In the genomic region with DNA sequence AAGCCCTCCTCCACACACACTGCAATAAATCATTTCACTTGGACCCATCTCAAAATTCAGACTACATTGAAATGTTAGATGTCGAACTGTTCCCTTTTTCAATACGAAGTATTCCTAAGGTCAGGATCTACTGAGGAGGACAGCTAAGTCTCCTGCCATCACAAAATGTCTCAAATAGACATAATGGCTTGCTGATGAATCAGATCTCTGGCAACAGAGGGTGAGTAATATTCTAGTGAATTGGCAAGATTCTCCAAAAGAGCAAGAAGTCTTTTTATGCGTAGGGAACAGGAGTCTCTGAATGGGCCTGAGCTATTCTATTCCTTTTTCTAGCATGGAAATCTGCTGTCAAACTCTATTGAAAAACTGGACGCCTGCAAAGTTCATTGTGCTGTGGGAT, we compare ENCODE assay signal across 17 cellular contexts.
DNase-seq lines count a peak whose midpoint lies in the region; FAIRE-seq and TF ChIP-seq lines count a peak whose summit lies in the region.
"Had no signal": no experiment of that assay in that cellular context is flagged by ENCODE, and none has a peak within 500 bp of the region (broad histone marks: within the 10 kb centered on the region; RNA-seq: fewer than 3 reads in every experiment).

No MANE protein-coding gene starts in this region.

- no peak overlapping the region for H3K4me2 ChIP-seq in H1 (ENCODE audit: insufficient read depth in 1 of 2, low read depth in 2 of 2, low read length in 2 of 2)

- POLR2A ChIA-PET in H1 (lab: Charles Lee; ENCODE audit: partially characterized antibody) (no interaction called here), Caco-2 (lab: Charles Lee) (no interaction called here)

- no peak overlapping the region for H4K8ac ChIP-seq in H1 (ENCODE audit: extremely low read depth, insufficient read depth, low read length)

- no peaks in the 10 kb centered on the region for H3K4me1 Mint-ChIP-seq in Caco-2 (ENCODE audit: low read depth, unreplicated experiment)

- H3K4me3 ChIP-seq in ACC112 (ENCODE audit: low read depth, low read length) (peak overlapping the region; percentile 15; the same call in 1 of the 2 replicates), H1 (ENCODE audit: extremely low read depth in 1 of 4, insufficient read depth in 2 of 4, low read depth in 3 of 4, low read length in 4 of 4) (no peak overlapping the region), Caco-2 (ENCODE audit: low read depth, low read length) (no peak overlapping the region)
- H3K4me3 ChIP-seq: BLaER1 treated with 17β-estradiol and CSF1 and Interleukin-3, amounts not matched to agents 10 nM and 100 nM had no signal

- no peak for TF ChIP-seq CTCF in H1 (IDR thresholded peaks at IDR 0.05; ENCODE audit: control extremely low read depth in 1 of 3, insufficient read depth in 1 of 3, low read depth in 1 of 3, low read length in 3 of 3)
- TF ChIP-seq CTCF in Caco-2 (IDR thresholded peaks at IDR 0.05; ENCODE audit: insufficient read depth in 1 of 2, low read depth in 1 of 2, low read length in 1 of 2, severe bottlenecking in 1 of 2, unreplicated experiment in 1 of 2) = no peak

- no peak overlapping the region for H3K27ac Mint-ChIP-seq in Caco-2 (ENCODE audit: unreplicated experiment)
- H3K27ac Mint-ChIP-seq: activated naive CD4-positive, alpha-beta T cell treated with anti-CD3 and anti-CD28 coated beads for 36 hours; stimulated activated naive B cell treated with anti-CD40 and anti-IgM and Interleukin-4, amounts not matched to agents 10 μg/mL and 1 μg/mL and 100 μg/mL, for 72 hours had no signal

- no peaks in the 10 kb centered on the region for H4K20me1 ChIP-seq in H1 (replicated peaks in 1 of 2; ENCODE audit: control insufficient read depth in 1 of 2, insufficient read depth in 2 of 2, low read length in 2 of 2)
- H4K20me1 ChIP-seq: BLaER1 treated with 17β-estradiol and CSF1 and Interleukin-3, amounts not matched to agents 10 nM and 100 nM had no signal

- H2AK5ac ChIP-seq in H1 (ENCODE audit: low read depth, low read length) = no peak overlapping the region

- no peak overlapping the region for H3K4me3 Mint-ChIP-seq in Caco-2 (ENCODE audit: unreplicated experiment)
- H3K4me3 Mint-ChIP-seq: activated naive CD4-positive, alpha-beta T cell treated with anti-CD3 and anti-CD28 coated beads for 36 hours; stimulated activated naive B cell treated with anti-CD40 and anti-IgM and Interleukin-4, amounts not matched to agents 10 μg/mL and 1 μg/mL and 100 μg/mL, for 72 hours had no signal

- no peaks in the 10 kb centered on the region for H3K79me1 ChIP-seq in H1 (ENCODE audit: low read depth, low read length)

- H3K79me2 ChIP-seq in ACC112 (ENCODE audit: control insufficient read depth, insufficient read depth, low read length, unreplicated experiment) (no peaks in the 10 kb centered on the region), H1 (ENCODE audit: control insufficient read depth in 1 of 2, insufficient read depth in 2 of 2, low read length in 2 of 2) (no peaks in the 10 kb centered on the region)

- H3K27me3 ChIP-seq in ACC112 (ENCODE audit: insufficient read depth, low read length) (no peaks in the 10 kb centered on the region), H1 (replicated peaks in 1 of 4; ENCODE audit: control insufficient read depth in 3 of 4, extremely low read depth in 1 of 4, insufficient read depth in 3 of 4, low read length in 3 of 4) (peaks cover 0 to 1% (median 0%) of the 10 kb centered on the region in 4 experiments; a peak in 1 of 7 replicates), Caco-2 (replicated peaks; ENCODE audit: control insufficient read depth, insufficient read depth, low read length) (no peaks in the 10 kb centered on the region)
- H3K27me3 ChIP-seq: BLaER1 treated with 17β-estradiol and CSF1 and Interleukin-3, amounts not matched to agents 10 nM and 100 nM had no signal

- H2BK5ac ChIP-seq in H1 (ENCODE audit: low read depth, low read length) = no peak overlapping the region

- H3K23ac ChIP-seq in H1 (ENCODE audit: insufficient read length) = no peak overlapping the region

- H2AFZ ChIP-seq in ACC112 (ENCODE audit: low read length, unreplicated experiment) = peak overlapping the region; percentile 68
- H2AFZ ChIP-seq in H1 (ENCODE audit: low read length) = no peak overlapping the region

- H3K27me3 Mint-ChIP-seq in Caco-2 (ENCODE audit: insufficient read depth, unreplicated experiment) = no peaks in the 10 kb centered on the region

- FAIRE-seq in H1 (lab: Jason Lieb, UNC) = no peak
- FAIRE-seq: GM12891 had no signal

- H4K5ac ChIP-seq in H1 (ENCODE audit: insufficient read length, low read depth, low read length) = no peak overlapping the region

- no peak overlapping the region for H2BK120ac ChIP-seq in H1 (replicated peaks; ENCODE audit: low read depth, low read length)

- no peak for TF ChIP-seq EP300 in H1 (IDR thresholded peaks at IDR 0.05; ENCODE audit: borderline replicate concordance in 1 of 2, low read depth in 2 of 2, low read length in 2 of 2)

- no peak overlapping the region for H2BK20ac ChIP-seq in H1 (ENCODE audit: low read length)

- BruUV-seq in Caco-2 (replicated peaks; lab: Mats Ljungman, UMichigan) = no TSS peak

- no peak overlapping the region for H3K9ac ChIP-seq in H1 (replicated peaks in 1 of 4; ENCODE audit: extremely low read depth in 1 of 4, low read depth in 3 of 4, low read length in 3 of 4)
- H3K9ac ChIP-seq: BLaER1 treated with 17β-estradiol and CSF1 and Interleukin-3, amounts not matched to agents 10 nM and 100 nM had no signal

- H4K91ac ChIP-seq in H1 (replicated peaks; ENCODE audit: insufficient read length, low read length) = no peak overlapping the region

- no peak for TF ChIP-seq RAD21 in H1 (IDR thresholded peaks at IDR 0.05 in 1 of 2, conservative IDR thresholded peaks at IDR 0.05 in 1 of 2; ENCODE audit: low read depth in 2 of 2, low read length in 2 of 2)

- H3K9me3 Mint-ChIP-seq in Caco-2 (ENCODE audit: unreplicated experiment) = peaks cover 7% of the 10 kb centered on the region
- H3K9me3 Mint-ChIP-seq: activated naive CD4-positive, alpha-beta T cell treated with anti-CD3 and anti-CD28 coated beads for 36 hours; stimulated activated naive B cell treated with anti-CD40 and anti-IgM and Interleukin-4, amounts not matched to agents 10 μg/mL and 1 μg/mL and 100 μg/mL, for 72 hours had no signal

- H3K27ac ChIP-seq in ACC112 (ENCODE audit: low read depth, low read length) (peak overlapping the region; percentile 68), H1 (ENCODE audit: low read depth, low read length) (no peak overlapping the region)
- H3K27ac ChIP-seq: BLaER1 treated with 17β-estradiol and CSF1 and Interleukin-3, amounts not matched to agents 10 nM and 100 nM had no signal

- peak overlapping the region; percentile 37 for H3K4ac ChIP-seq in H1 (replicated peaks; ENCODE audit: insufficient read length, low read depth, low read length)

- no peak for TF ChIP-seq POLR2A in H1 (IDR thresholded peaks at IDR 0.05; ENCODE audit: control extremely low read depth in 1 of 2, low read depth in 2 of 2, low read length in 2 of 2)

- 90% methylated on average over 4 of the region's 4 CpGs; no CpG with 5 or more reads in 1 of the 2 experiments for WGBS in H1 (ENCODE audit: extremely low coverage in 1 of 2, insufficient coverage in 1 of 2, insufficient read length in 1 of 2, insufficient replicate concordance in 2 of 2, low coverage in 1 of 2, low lambda C conversion rate in 2 of 2, missing lambda C conversion rate in 1 of 2), 2 experiments

- H2BK12ac ChIP-seq in H1 (ENCODE audit: low read depth, low read length) = no peak overlapping the region

- CTCF ChIA-PET in H1 (lab: Charles Lee; ENCODE audit: partially characterized antibody) = interaction anchor here (0.6 to 2.3 kb wide), 7 partner anchors 21 to 384 kb away, joined by 3 to 12 read pairs (median 4); no protein-coding TSS in a partner anchor
- CTCF ChIA-PET in Caco-2 (lab: Charles Lee) = no interaction called here

- H3K14ac ChIP-seq in H1 (ENCODE audit: insufficient read length) = no peak overlapping the region

- peaks cover 22% of the 10 kb centered on the region for H3K4me1 ChIP-seq in ACC112 (ENCODE audit: control insufficient read depth, insufficient read depth, low read length, unreplicated experiment)
- peaks cover 0 to 5% (median 1%) of the 10 kb centered on the region in 4 experiments; a peak in 1 of 7 replicates for H3K4me1 ChIP-seq in H1 (replicated peaks in 1 of 4; ENCODE audit: control insufficient read depth in 3 of 4, insufficient read depth in 4 of 4, low read length in 3 of 4)
- H3K4me1 ChIP-seq in Caco-2 = no peaks in the 10 kb centered on the region

- no peak overlapping the region for H3K18ac ChIP-seq in H1 (ENCODE audit: extremely low read depth, low read length)

- intact Hi-C loops in Caco-2 (cut with micrococcal nuclease; ENCODE audit: unreplicated experiment) = no loop called here

- no peaks in the 10 kb centered on the region for H3K36me3 Mint-ChIP-seq in Caco-2 (ENCODE audit: insufficient read depth, unreplicated experiment)

- DNase-seq in LHCN-M2 (ENCODE audit: low read depth) (peak; percentile 81), H1 (ENCODE audit: low read depth in 1 of 2, low spot score in 2 of 2) (no peak), middle frontal gyrus (ENCODE audit: extremely low spot score, low spot score) (peak; percentile 56), globus pallidus (ENCODE audit: low spot score) (no peak), cerebellar nuclear complex (lab: John Stamatoyannopoulos, UW) (no peak), GDM1 (lab: John Stamatoyannopoulos, UW) (no peak), Caco-2 (no peak)
- DNase-seq: activated CD4-positive, alpha-beta T cell treated with anti-CD3 and anti-CD28 coated beads for 48 hours; activated naive CD4-positive, alpha-beta T cell treated with anti-CD3 and anti-CD28 coated beads for 36 hours; erythroblast; midbrain; NCI-H2029 treated with DMSO at 0.1 percent for 48 hours; RPMI8226; stimulated activated naive B cell treated with anti-CD40 and anti-IgM and Interleukin-4, amounts not matched to agents 10 μg/mL and 1 μg/mL and 100 μg/mL, for 72 hours had no signal

- no peak overlapping the region for H2BK15ac ChIP-seq in H1 (ENCODE audit: low read length)

- no peak overlapping the region for H3K56ac ChIP-seq in H1 (replicated peaks; ENCODE audit: insufficient read length, low read depth, low read length)

- H3K9me3 ChIP-seq in H1 (ENCODE audit: insufficient read depth in 2 of 2, low read depth in 1 of 2, low read length in 1 of 2) (no peaks in the 10 kb centered on the region), Caco-2 (no peaks in the 10 kb centered on the region; the same call in 1 of the 2 replicates)

- no peaks in the 10 kb centered on the region for H3K36me3 ChIP-seq in ACC112 (ENCODE audit: insufficient read depth, low read length)
- no peaks in the 10 kb centered on the region for H3K36me3 ChIP-seq in H1 (ENCODE audit: control insufficient read depth in 2 of 4, insufficient read depth in 4 of 4, low read length in 3 of 4)
- H3K36me3 ChIP-seq in Caco-2 (ENCODE audit: control insufficient read depth, insufficient read depth, low read length) = no peaks in the 10 kb centered on the region

- H3K23me2 ChIP-seq in H1 (ENCODE audit: low read depth, low read length) = no peaks in the 10 kb centered on the region

TF ChIP-seq in H1, 55 proteins besides CTCF, POLR2A, EP300 and RAD21 (continues in another document):
- no peak for TF ChIP-seq ATF3 (IDR thresholded peaks at IDR 0.05; ENCODE audit: insufficient read depth, low read depth, low read length)

Comparison
In these comparisons a context has a peak if more than half of its experiments do, and no peak if none do; other contexts are left out.
1. DNase-seq: peak in LHCN-M2 (single experiment) and middle frontal gyrus (single experiment); none in H1 (0 of 2), globus pallidus (single experiment), cerebellar nuclear complex (0 of 2), GDM1 (single experiment) and Caco-2 (0 of 2).